ENCODE assay signal across 1 cellular context in the genomic region with DNA sequence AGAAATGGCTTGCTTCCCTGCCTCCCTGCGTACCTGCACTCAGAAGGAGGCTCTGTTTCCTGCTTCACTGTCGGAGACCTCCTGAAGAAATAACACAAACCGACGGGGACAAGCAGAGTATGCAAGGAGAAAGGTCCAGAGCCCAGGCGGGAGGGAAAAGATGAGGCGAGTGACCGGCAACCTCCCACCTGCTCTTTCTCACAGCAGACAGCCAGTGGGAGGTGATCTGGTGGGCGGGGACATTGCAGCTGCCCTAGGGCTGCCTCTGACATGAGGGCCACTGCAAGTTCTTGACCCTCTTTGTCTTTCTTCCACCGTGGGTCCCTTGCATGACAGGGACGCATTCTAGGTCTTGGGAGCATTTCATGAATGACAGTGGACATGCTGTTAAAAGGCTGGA.
TF ChIP-seq lines count a peak whose summit lies in the region.

No MANE protein-coding gene starts in this region.

TF ChIP-seq in GM23338, 12 proteins besides CTCF, POLR2A, EP300 and RAD21 (continued from another document):
- TF ChIP-seq, protein P1, sequence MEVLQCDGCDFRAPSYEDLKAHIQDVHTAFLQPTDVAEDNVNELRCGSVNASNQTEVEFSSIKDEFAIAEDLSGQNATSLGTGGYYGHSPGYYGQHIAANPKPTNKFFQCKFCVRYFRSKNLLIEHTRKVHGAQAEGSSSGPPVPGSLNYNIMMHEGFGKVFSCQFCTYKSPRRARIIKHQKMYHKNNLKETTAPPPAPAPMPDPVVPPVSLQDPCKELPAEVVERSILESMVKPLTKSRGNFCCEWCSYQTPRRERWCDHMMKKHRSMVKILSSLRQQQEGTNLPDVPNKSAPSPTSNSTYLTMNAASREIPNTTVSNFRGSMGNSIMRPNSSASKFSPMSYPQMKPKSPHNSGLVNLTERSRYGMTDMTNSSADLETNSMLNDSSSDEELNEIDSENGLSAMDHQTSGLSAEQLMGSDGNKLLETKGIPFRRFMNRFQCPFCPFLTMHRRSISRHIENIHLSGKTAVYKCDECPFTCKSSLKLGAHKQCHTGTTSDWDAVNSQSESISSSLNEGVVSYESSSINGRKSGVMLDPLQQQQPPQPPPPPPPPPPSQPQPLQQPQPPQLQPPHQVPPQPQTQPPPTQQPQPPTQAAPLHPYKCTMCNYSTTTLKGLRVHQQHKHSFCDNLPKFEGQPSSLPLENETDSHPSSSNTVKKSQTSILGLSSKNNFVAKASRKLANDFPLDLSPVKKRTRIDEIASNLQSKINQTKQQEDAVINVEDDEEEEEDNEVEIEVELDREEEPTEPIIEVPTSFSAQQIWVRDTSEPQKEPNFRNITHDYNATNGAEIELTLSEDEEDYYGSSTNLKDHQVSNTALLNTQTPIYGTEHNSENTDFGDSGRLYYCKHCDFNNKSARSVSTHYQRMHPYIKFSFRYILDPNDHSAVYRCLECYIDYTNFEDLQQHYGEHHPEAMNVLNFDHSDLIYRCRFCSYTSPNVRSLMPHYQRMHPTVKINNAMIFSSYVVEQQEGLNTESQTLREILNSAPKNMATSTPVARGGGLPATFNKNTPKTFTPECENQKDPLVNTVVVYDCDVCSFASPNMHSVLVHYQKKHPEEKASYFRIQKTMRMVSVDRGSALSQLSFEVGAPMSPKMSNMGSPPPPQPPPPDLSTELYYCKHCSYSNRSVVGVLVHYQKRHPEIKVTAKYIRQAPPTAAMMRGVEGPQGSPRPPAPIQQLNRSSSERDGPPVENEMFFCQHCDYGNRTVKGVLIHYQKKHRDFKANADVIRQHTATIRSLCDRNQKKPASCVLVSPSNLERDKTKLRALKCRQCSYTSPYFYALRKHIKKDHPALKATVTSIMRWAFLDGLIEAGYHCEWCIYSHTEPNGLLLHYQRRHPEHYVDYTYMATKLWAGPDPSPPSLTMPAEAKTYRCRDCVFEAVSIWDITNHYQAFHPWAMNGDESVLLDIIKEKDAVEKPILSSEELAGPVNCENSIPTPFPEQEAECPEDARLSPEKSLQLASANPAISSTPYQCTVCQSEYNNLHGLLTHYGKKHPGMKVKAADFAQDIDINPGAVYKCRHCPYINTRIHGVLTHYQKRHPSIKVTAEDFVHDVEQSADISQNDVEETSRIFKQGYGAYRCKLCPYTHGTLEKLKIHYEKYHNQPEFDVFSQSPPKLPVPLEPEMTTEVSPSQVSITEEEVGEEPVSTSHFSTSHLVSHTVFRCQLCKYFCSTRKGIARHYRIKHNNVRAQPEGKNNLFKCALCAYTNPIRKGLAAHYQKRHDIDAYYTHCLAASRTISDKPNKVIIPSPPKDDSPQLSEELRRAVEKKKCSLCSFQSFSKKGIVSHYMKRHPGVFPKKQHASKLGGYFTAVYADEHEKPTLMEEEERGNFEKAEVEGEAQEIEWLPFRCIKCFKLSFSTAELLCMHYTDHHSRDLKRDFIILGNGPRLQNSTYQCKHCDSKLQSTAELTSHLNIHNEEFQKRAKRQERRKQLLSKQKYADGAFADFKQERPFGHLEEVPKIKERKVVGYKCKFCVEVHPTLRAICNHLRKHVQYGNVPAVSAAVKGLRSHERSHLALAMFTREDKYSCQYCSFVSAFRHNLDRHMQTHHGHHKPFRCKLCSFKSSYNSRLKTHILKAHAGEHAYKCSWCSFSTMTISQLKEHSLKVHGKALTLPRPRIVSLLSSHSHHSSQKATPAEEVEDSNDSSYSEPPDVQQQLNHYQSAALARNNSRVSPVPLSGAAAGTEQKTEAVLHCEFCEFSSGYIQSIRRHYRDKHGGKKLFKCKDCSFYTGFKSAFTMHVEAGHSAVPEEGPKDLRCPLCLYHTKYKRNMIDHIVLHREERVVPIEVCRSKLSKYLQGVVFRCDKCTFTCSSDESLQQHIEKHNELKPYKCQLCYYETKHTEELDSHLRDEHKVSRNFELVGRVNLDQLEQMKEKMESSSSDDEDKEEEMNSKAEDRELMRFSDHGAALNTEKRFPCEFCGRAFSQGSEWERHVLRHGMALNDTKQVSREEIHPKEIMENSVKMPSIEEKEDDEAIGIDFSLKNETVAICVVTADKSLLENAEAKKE (CRISPR knock-in tag; IDR thresholded peaks at IDR 0.05) = no peak
- TF ChIP-seq JUNB (IDR thresholded peaks at IDR 0.05; ENCODE audit: unreplicated experiment) (no peak), NANOG (IDR thresholded peaks at IDR 0.05; ENCODE audit: borderline replicate concordance) (no peak), EZH2 (IDR thresholded peaks at IDR 0.05; ENCODE audit: low read depth, unreplicated experiment) (no peak), ZNF331 (CRISPR knock-in tag; IDR thresholded peaks at IDR 0.05; ENCODE audit: low read depth) (no peak), STAT1 (IDR thresholded peaks at IDR 0.05; ENCODE audit: unreplicated experiment) (no peak), EZH2phosphoT487 (IDR thresholded peaks at IDR 0.05; ENCODE audit: unreplicated experiment) (no peak), ZNF114 (CRISPR knock-in tag; IDR thresholded peaks at IDR 0.05) (no peak), POLR2AphosphoS5 (IDR thresholded peaks at IDR 0.05; ENCODE audit: low read depth) (no peak), CREB1 (CRISPR knock-in tag; IDR thresholded peaks at IDR 0.05; ENCODE audit: low read depth) (no peak)
